Comparison of ENCODE assay signal across 21 cellular contexts in the genomic region with DNA sequence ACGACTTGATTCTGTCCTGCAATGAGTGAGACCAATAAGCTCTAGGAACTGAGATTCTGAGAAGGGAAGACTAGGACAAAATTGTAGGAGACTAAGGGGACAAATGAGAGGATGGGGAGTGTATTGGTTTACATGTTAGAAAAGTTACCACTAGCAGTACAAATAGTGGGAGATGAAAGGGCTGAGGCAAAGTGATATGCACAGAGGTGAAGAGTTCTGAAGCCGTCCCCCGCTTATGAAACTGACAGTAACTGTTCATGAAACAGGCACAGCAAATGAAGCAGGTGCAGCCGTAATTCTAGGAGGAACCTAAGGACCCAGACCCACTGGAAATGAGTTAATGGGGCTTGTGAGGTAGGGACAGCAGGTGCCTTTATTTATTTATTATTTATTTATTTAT.
"Had no signal": no experiment of that assay in that cellular context is flagged by ENCODE, and none has a peak within 500 bp of the region (broad histone marks: within the 10 kb centered on the region; RNA-seq: fewer than 3 reads in every experiment).

No MANE protein-coding gene starts in this region.

- H3K4me3 ChIP-seq: MG63 had no signal

- ATAC-seq: HepG2 had no signal

- H3K4me2 ChIP-seq: SK-N-SH had no signal

- H3K9me2 ChIP-seq: SK-N-SH had no signal

- H3K27me3 ChIP-seq: MG63 had no signal

- FAIRE-seq: HepG2, RCC 7860 had no signal

- H3K36me3 ChIP-seq: MG63 had no signal

- DNase-seq: IMR-90, Karpas-422, KG1, NCI-H1092, NCI-H1105 treated with DMSO at 0.1 percent for 48 hours, NCI-H1417 treated with DMSO at 0.1 percent for 48 hours, NCI-H146, NCI-H1694 treated with DMSO at 0.1 percent for 48 hours, NCI-H2029, NCI-H2081 treated with DMSO at 0.1 percent for 48 hours, NCI-H2227 treated with DMSO at 0.1 percent for 48 hours, NCI-H524, NCI-H526 treated with DMSO at 0.1 percent for 48 hours, NCI-H748 treated with DMSO at 0.1 percent for 48 hours, RPMI8226, SHP77, SK-N-SH, SW 1271 had no signal
